Comparison of ENCODE assay signal across 1 cellular context in the genomic region with DNA sequence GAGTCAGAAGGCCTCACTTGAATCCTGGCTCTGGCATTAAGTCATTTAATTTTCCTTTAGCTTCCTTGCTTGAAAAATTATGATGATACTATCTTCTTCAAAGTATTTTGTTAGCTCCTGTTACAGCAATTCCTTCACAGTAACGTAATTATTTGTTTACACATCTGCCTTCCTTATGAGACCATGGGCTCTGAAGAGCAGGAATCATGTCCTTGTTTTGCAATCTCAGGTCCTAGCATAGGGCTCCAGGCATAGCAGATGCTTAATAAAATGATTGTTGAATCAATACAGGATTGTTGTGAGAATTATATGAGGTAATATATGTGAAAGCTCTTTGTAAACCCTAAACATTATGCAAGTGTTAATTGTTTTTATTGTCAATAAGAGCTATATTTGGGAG.
TF ChIP-seq lines count a peak whose summit lies in the region.

No MANE protein-coding gene starts in this region.

TF ChIP-seq in K562, 482 proteins besides CTCF, POLR2A, EP300 and RAD21:
- no peak for TF ChIP-seq POLR3G (IDR thresholded peaks at IDR 0.05; ENCODE audit: extremely low read depth, insufficient read length, insufficient replicate concordance)
- TF ChIP-seq TGIF2 (CRISPR knock-in tag; IDR thresholded peaks at IDR 0.05) = no peak
- no peak for TF ChIP-seq ZNF589 (CRISPR knock-in tag; IDR thresholded peaks at IDR 0.05; ENCODE audit: low read depth)
- TF ChIP-seq ZNF785 (CRISPR knock-in tag; IDR thresholded peaks at IDR 0.05) = no peak
- peak; percentile 60 for TF ChIP-seq CEBPB (tag; IDR thresholded peaks at IDR 0.05)
- no peak for TF ChIP-seq SPI1 (IDR thresholded peaks at IDR 0.05; ENCODE audit: borderline replicate concordance, low read depth, low read length)
- no peak for TF ChIP-seq ZNF707 (CRISPR knock-in tag; conservative IDR thresholded peaks at IDR 0.05)
- TF ChIP-seq ZNF3 (CRISPR knock-in tag; IDR thresholded peaks at IDR 0.05) = 0 out of 2 replicates have a peak, but pooled peaks have one; percentile 17
- peak; percentile 12 for TF ChIP-seq FIP1L1 (IDR thresholded peaks at IDR 0.05; ENCODE audit: low read depth, low read length, poor library complexity, severe bottlenecking)
- TF ChIP-seq CEBPG (CRISPR knock-in tag; IDR thresholded peaks at IDR 0.05) = no peak
- 0 out of 4 replicates have a peak, but pooled peaks of 1 of the 2 experiments have one; percentile 30 for TF ChIP-seq CEBPG (tag; conservative IDR thresholded peaks at IDR 0.05 in 1 of 2, IDR thresholded peaks at IDR 0.05 in 1 of 2)
- TF ChIP-seq MEIS2 (IDR thresholded peaks at IDR 0.05; ENCODE audit: partially characterized antibody) = no peak
- no peak for TF ChIP-seq BMI1 (IDR thresholded peaks at IDR 0.05; ENCODE audit: low read length)
- peak; percentile 8; the same call in 1 of the 2 replicates for TF ChIP-seq MYC (IDR thresholded peaks at IDR 0.05; ENCODE audit: low read depth, low read length)
- TF ChIP-seq MYC (CRISPR knock-in tag; IDR thresholded peaks at IDR 0.05; ENCODE audit: borderline replicate concordance, low read depth) = no peak
- TF ChIP-seq KDM5B (IDR thresholded peaks at IDR 0.05; ENCODE audit: insufficient replicate concordance, low read depth, low read length) = no peak
